Comparison of ENCODE assay signal across 8 cellular contexts in the genomic region with DNA sequence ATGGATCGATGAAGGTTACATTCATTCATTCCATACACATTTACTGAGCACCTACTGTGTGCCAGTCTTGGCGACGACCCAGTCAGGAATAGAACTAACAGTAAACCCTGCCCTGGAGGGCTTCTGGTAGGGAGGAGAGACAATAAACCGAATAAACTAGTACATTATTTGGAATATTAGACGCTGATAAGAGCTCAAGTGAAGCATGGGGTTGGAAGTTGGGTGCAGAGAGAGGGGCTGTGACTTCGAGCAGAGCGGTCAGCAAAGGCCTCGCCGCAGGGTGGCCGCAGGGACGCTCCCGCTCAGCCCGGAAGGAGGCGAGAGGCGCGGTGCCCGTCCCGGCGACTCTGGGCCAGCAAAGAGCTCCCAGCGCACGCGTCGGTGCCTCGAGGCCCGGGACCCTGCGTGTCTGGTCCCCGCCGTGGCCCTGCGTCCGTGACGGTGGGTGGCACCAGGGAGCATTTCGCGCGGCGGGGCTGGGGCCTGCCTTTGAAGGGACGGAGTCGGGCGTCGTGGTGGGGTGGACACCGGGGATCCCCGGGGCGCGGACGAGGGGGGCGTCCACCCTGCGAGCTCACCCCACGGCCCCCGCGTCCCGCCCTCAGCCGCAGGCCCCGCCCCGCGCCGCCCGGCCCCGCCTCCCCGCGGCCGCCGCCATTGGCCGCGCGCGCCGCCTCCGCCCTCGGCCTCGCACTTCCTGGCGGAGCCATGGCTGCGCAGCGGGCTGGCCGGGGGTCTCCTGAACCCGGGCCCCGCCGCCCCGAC. TPM values are rescaled to one million over a fixed set of nuclear protein-coding genes. Genes with fewer than 3 reads are reported as not detected.
DNase-seq lines count a peak whose midpoint lies in the region; ATAC-seq, FAIRE-seq and TF ChIP-seq lines count a peak whose summit lies in the region.

Gene KLHL36 (plus strand): TSS at position 682 of the 765 bp plus-strand sequence. CDS start 2,357 bp downstream, outside the sequence.

- no peak for TF ChIP-seq EP300 in K562 (IDR thresholded peaks at IDR 0.05; ENCODE audit: low read length)

- peak in 1 of 3 experiments; percentile 16; a peak in 1 of 6 replicates for TF ChIP-seq CTCF in K562 (IDR thresholded peaks at IDR 0.05 in 2 of 3, conservative IDR thresholded peaks at IDR 0.05 in 1 of 3; ENCODE audit: insufficient read depth in 2 of 3, low read depth in 1 of 3, low read length in 3 of 3)

- FAIRE-seq in K562 (lab: Jason Lieb, UNC) = no peak

- H3K36me3 ChIP-seq in CD8-positive, alpha-beta memory T cell (ENCODE audit: insufficient read depth, low read length) = peaks cover 5% of the 10 kb centered on the region
- H3K36me3 ChIP-seq in K562 (ENCODE audit: control insufficient read depth, insufficient read depth, low read length) (peaks cover 23% of the 10 kb centered on the region; the same call in 2 of the 3 replicates), iPS-18a (ENCODE audit: control insufficient read depth, low read depth, low read length) (peaks cover 3% of the 10 kb centered on the region), skeletal muscle satellite cell (ENCODE audit: insufficient read depth, low read length) (peaks cover 19% of the 10 kb centered on the region)

- H3K4me1 Mint-ChIP-seq in CD8-positive, alpha-beta memory T cell = peaks cover 41 to 46% (median 46%) of the 10 kb centered on the region in 3 donors

- peaks cover 14% of the 10 kb centered on the region for H3K79me2 ChIP-seq in K562 (ENCODE audit: control insufficient read depth, insufficient read depth, low read length)

- H3K27me3 Mint-ChIP-seq in CD8-positive, alpha-beta memory T cell = no peaks in the 10 kb centered on the region

- no peak for TF ChIP-seq RAD21 in K562 (CRISPR knock-in tag; conservative IDR thresholded peaks at IDR 0.05 in 1 of 2, IDR thresholded peaks at IDR 0.05 in 1 of 2)

- no peaks in the 10 kb centered on the region for H3K27me3 ChIP-seq in CD8-positive, alpha-beta memory T cell (ENCODE audit: insufficient read depth, low read length, poor library complexity, severe bottlenecking)
- H3K27me3 ChIP-seq in K562 (ENCODE audit: control insufficient read depth in 2 of 2, insufficient read depth in 2 of 2, low read length in 2 of 2) (peaks cover 3 to 4% of the 10 kb centered on the region in 2 experiments; a peak in 2 of 5 replicates), iPS-18a (ENCODE audit: control insufficient read depth, insufficient read depth, low read length) (peaks cover 16% of the 10 kb centered on the region), skeletal muscle satellite cell (ENCODE audit: control insufficient read depth, insufficient read depth, low read length) (no peaks in the 10 kb centered on the region)

- intact Hi-C loops in K562 (cut with micrococcal nuclease) = no loop called here

- CTCF ChIA-PET in CD8-positive, alpha-beta memory T cell (lab: Charles Lee) = interaction anchor here (0.9 to 1.9 kb wide), 5 partner anchors 25 to 371 kb away, joined by 3 to 5 read pairs (median 3); no protein-coding TSS in a partner anchor
- CTCF ChIA-PET in K562 (lab: Yijun Ruan, JAX; ENCODE audit: low intra/inter-chr PET ratio) = interaction anchor here (0.7 kb wide), 2 partner anchors 89 to 314 kb away, joined by 3 read pairs; no protein-coding TSS in a partner anchor

- TSS peak; percentile 43 for BruUV-seq in K562 (replicated peaks; lab: Mats Ljungman, UMichigan)

- no peaks in the 10 kb centered on the region for H3K9me1 ChIP-seq in K562 (ENCODE audit: control insufficient read depth, insufficient read depth, low read length)

- peak within 1 kb of the TSS; percentile 83 to 98 (median 91) for H3K27ac Mint-ChIP-seq in CD8-positive, alpha-beta memory T cell

- POLR2A ChIA-PET in CD8-positive, alpha-beta memory T cell (lab: Charles Lee) = interaction anchor here (0.5 to 1.4 kb wide), 4 partner anchors 31 to 141 kb away, joined by 3 to 4 read pairs (median 3); no protein-coding TSS in a partner anchor
- POLR2A ChIA-PET in K562 (lab: Yijun Ruan, JAX) = interaction anchor here (0.6 to 1.5 kb wide), 6 partner anchors 9 to 868 kb away, joined by 3 to 4 read pairs (median 3); no protein-coding TSS in a partner anchor

- peak within 1 kb of the TSS; percentile 70 for H3K4me3 ChIP-seq in CD8-positive, alpha-beta memory T cell (ENCODE audit: low read length)
- H3K4me3 ChIP-seq in K562 (peak within 1 kb of the TSS; percentile 68), iPS-18a (ENCODE audit: low read length) (peak within 1 kb of the TSS; percentile 67), skeletal muscle satellite cell (ENCODE audit: low read length) (peak within 1 kb of the TSS; percentile 80)

- peaks cover 42% of the 10 kb centered on the region for H3K4me1 ChIP-seq in CD8-positive, alpha-beta memory T cell (ENCODE audit: insufficient read depth, low read length)
- H3K4me1 ChIP-seq in K562 (replicated peaks in 1 of 2; ENCODE audit: control insufficient read depth in 2 of 2, insufficient read depth in 2 of 2, low read length in 2 of 2) (peaks cover 12 to 14% of the 10 kb centered on the region in 2 experiments; a peak in 4 of 5 replicates), iPS-18a (ENCODE audit: control insufficient read depth, low read depth, low read length) (no peaks in the 10 kb centered on the region), skeletal muscle satellite cell (ENCODE audit: control insufficient read depth, insufficient read depth, low read length) (peaks cover 48% of the 10 kb centered on the region)

- H3K9ac ChIP-seq in K562 (ENCODE audit: insufficient read depth in 1 of 2, low read depth in 2 of 2, low read length in 2 of 2) (peak within 1 kb of the TSS; percentile 77 to 93), iPS-18a (ENCODE audit: low read length) (peak within 1 kb of the TSS; percentile 15), skeletal muscle satellite cell (ENCODE audit: low read depth, low read length) (peak within 1 kb of the TSS; percentile 78)

- H3K4me2 ChIP-seq in K562 (ENCODE audit: insufficient read depth, low read length) (peak within 1 kb of the TSS; percentile 82), skeletal muscle satellite cell (ENCODE audit: low read length) (peak within 1 kb of the TSS; percentile 98)

- H3K9me3 Mint-ChIP-seq in CD8-positive, alpha-beta memory T cell = no peaks in the 10 kb centered on the region

- H3K36me3 Mint-ChIP-seq in CD8-positive, alpha-beta memory T cell = peaks cover 0 to 34% (median 2%) of the 10 kb centered on the region in 3 donors

- peak within 1 kb of the TSS; percentile 82 to 97 (median 94) for H3K4me3 Mint-ChIP-seq in CD8-positive, alpha-beta memory T cell

- 7% methylated on average over 46 of the region's 77 CpGs for WGBS in K562 (ENCODE audit: insufficient coverage, low coverage, missing lambda C conversion rate)

- peak; percentile 53 for TF ChIP-seq POLR2A in K562 (conservative IDR thresholded peaks at IDR 0.05)

- H3K27ac ChIP-seq in CD8-positive, alpha-beta memory T cell (ENCODE audit: low read depth, low read length) = peak within 1 kb of the TSS; percentile 61
- H3K27ac ChIP-seq in K562 (ENCODE audit: extremely low read depth, low read depth, low read length) (peak within 1 kb of the TSS; percentile 78), iPS-18a (ENCODE audit: low read length) (no peak within 1 kb of the TSS)

- peak within 1 kb of the TSS; percentile 100 for H2AFZ ChIP-seq in K562 (ENCODE audit: low read depth, low read length)

- peak; percentile 75 for ATAC-seq in GM19351 (IDR thresholded peaks at IDR 0.05; ENCODE audit: unreplicated experiment)
- peak; percentile 52 for ATAC-seq in HG03469 (IDR thresholded peaks at IDR 0.05; ENCODE audit: unreplicated experiment)
- peak; percentile 89 for ATAC-seq in K562

- peak; percentile 64 to 82 (median 75) for DNase-seq in CD8-positive, alpha-beta memory T cell
- DNase-seq in T1000 (lab: John Stamatoyannopoulos, UW) = peak; percentile 10
- DNase-seq in K562 (ENCODE audit: extremely low read depth in 1 of 4, low spot score in 3 of 4) = peak; percentile 73 to 99 (median 96)
- no peak for DNase-seq in cortex of kidney (lab: John Stamatoyannopoulos, UW)

- in situ Hi-C loops in K562 (cut with MboI) = no loop called here

- H3K9me3 ChIP-seq in CD8-positive, alpha-beta memory T cell (ENCODE audit: low read length) = no peaks in the 10 kb centered on the region
- H3K9me3 ChIP-seq in K562 (replicated peaks; ENCODE audit: control insufficient read depth, insufficient read depth, low read depth, low read length) (no peaks in the 10 kb centered on the region), iPS-18a (ENCODE audit: control insufficient read depth, low read depth, low read length) (no peaks in the 10 kb centered on the region), skeletal muscle satellite cell (replicated peaks; ENCODE audit: low read length) (no peaks in the 10 kb centered on the region)

- 0 out of 2 replicates have a peak, but pooled peaks cover 7% of the 10 kb centered on the region for H4K20me1 ChIP-seq in K562 (replicated peaks; ENCODE audit: control insufficient read depth, insufficient read depth, low read length)

TF ChIP-seq in K562, 482 proteins besides CTCF, POLR2A, EP300 and RAD21 (continues in another document):
- TF ChIP-seq RAD51 (IDR thresholded peaks at IDR 0.05; ENCODE audit: borderline replicate concordance, low read depth) = no peak
- 0 out of 2 replicates have a peak, but pooled peaks have one; percentile 70 for TF ChIP-seq HLTF (IDR thresholded peaks at IDR 0.05)
- 0 out of 2 replicates have a peak, but pooled peaks have one; percentile 55 for TF ChIP-seq KDM2B (CRISPR knock-in tag; IDR thresholded peaks at IDR 0.05)
- TF ChIP-seq BRCA1 (IDR thresholded peaks at IDR 0.05) = no peak
- no peak for TF ChIP-seq BRCA1 (CRISPR knock-in tag; IDR thresholded peaks at IDR 0.05)

RNA-seq across cellular contexts. Expression of gene KLHL36, which starts in this region (rescaled TPM):
- 10 to 100 TPM; 39.7 to 41.2 TPM for total RNA-seq in CD8-positive, alpha-beta memory T cell
- 34.0 TPM for polyA plus RNA-seq in CD8-positive, alpha-beta memory T cell
- total RNA-seq in K562 (2011; cell fraction: chromatin; rRNA removed; ENCODE audit: low replicate concordance) = 52.2 and 130 TPM in 2 replicates
- 84.1 and 104 TPM in 2 replicates for total RNA-seq in K562 (2011; cell fraction: nucleolus; rRNA removed)
- 79.9 and 86.4 TPM in 2 replicates for total RNA-seq in K562 (2011; cell fraction: nucleoplasm; rRNA removed)
- total RNA-seq in K562 (2014; rRNA removed) = 30.6 and 40.4 TPM in 2 replicates
- 15.5 and 16.6 TPM in 2 replicates for total RNA-seq in K562 (2014; rRNA removed; fragmentation: Illumina TruSeq; extraction: Trizol)
- 18.5 and 21.1 TPM in 2 replicates for total RNA-seq in K562 (2015; rRNA removed; fragmentation: Illumina TruSeq; extraction: Trizol)
- 48.6 and 51.2 TPM in 2 replicates for total RNA-seq in K562 (2021)
- polyA plus RNA-seq in K562 (2011; rRNA removed) = 25.6 and 34.8 TPM in 2 replicates
- 33.1 and 49.1 TPM in 2 replicates for polyA plus RNA-seq in K562 (2011; cell fraction: cytosol; rRNA removed)
- 59.7 and 85.8 TPM in 2 replicates for polyA plus RNA-seq in K562 (2011; cell fraction: nucleus; rRNA removed)
- 22.4 and 33.6 TPM in 2 replicates for polyA plus RNA-seq in K562 (2012)
- polyA plus RNA-seq in K562 (2014; fragmentation: Illumina TruSeq; extraction: Trizol) = 16.5 and 20.7 TPM in 2 replicates
- polyA plus RNA-seq in K562 (2014; fragmentation: Nextera tagmentation; extraction: Ambion mirVana) = 1 to 10 TPM; 2.1 to 2.5 TPM
- polyA plus RNA-seq in K562 (2014; rRNA removed) = 25.4 and 30.1 TPM in 2 replicates
- 31.9 and 39.3 TPM in 2 replicates for polyA minus RNA-seq in K562 (2011; rRNA and poly(A)+ RNA removed)
- polyA minus RNA-seq in K562 (2011; cell fraction: cytosol; rRNA and poly(A)+ RNA removed) = 43.7 and 62.8 TPM in 2 replicates
- 33.7 and 40.1 TPM in 2 replicates for polyA minus RNA-seq in K562 (2011; cell fraction: nucleus; rRNA and poly(A)+ RNA removed)
- total RNA-seq in skeletal muscle satellite cell (2012; rRNA removed) = 46.6 and 50.5 TPM in 2 replicates

Comparison
In these comparisons a context has a peak if more than half of its experiments do, and no peak if none do; other contexts are left out.
1. H3K9ac ChIP-seq: peak in every context shown above with its lines; median percentile 85 in K562; 78 in skeletal muscle satellite cell; 15 in iPS-18a.